Comparison of ENCODE assay signal across 8 cellular contexts in genomic region chr5:36878421-36879088, GRCh38. TPM values are rescaled to one million over a fixed set of nuclear protein-coding genes. Genes with fewer than 3 reads are reported as not detected.
DNase-seq lines count a peak whose midpoint lies in the region; ATAC-seq and TF ChIP-seq lines count a peak whose summit lies in the region.

No MANE protein-coding gene starts in this region.

- no peaks in the 10 kb centered on the region for H3F3A ChIP-seq in smooth muscle cell (ENCODE audit: low read depth)

- no peak overlapping the region for H2AFZ ChIP-seq in smooth muscle cell (ENCODE audit: low read depth)

- H3K4me1 ChIP-seq in ascending aorta (peaks cover 4 to 34% of the 10 kb centered on the region in 2 donors), iPS-20b (ENCODE audit: insufficient read depth, low read length) (peaks cover 25% of the 10 kb centered on the region), smooth muscle cell (ENCODE audit: low read depth) (peaks cover 40% of the 10 kb centered on the region)

- peaks cover 87% of the 10 kb centered on the region for H3K79me2 ChIP-seq in smooth muscle cell (ENCODE audit: low read depth)

- H3K27me3 ChIP-seq in ascending aorta = no peaks in the 10 kb centered on the region
- no peaks in the 10 kb centered on the region for H3K27me3 ChIP-seq in iPS-20b (ENCODE audit: insufficient read depth, low read length)
- H3K27me3 ChIP-seq in smooth muscle cell (ENCODE audit: low read depth) = no peaks in the 10 kb centered on the region

- WGBS in smooth muscle cell (ENCODE audit: low lambda C conversion rate) = under 1% methylated on average over 15 of the region's 15 CpGs

- no peaks in the 10 kb centered on the region for H3K36me3 ChIP-seq in ascending aorta
- no peaks in the 10 kb centered on the region for H3K36me3 ChIP-seq in iPS-20b (ENCODE audit: insufficient read depth, low read depth, low read length)
- H3K36me3 ChIP-seq in smooth muscle cell (ENCODE audit: low read depth) = no peaks in the 10 kb centered on the region

- H3K9ac ChIP-seq in iPS-20b (ENCODE audit: low read depth, low read length) (peak overlapping the region; percentile 90; the same call in 1 of the 2 replicates), smooth muscle cell (ENCODE audit: low read depth) (peak overlapping the region; percentile 97)

- TF ChIP-seq CTCF in ascending aorta (IDR thresholded peaks at IDR 0.05) (no peak), smooth muscle cell (IDR thresholded peaks at IDR 0.05; ENCODE audit: borderline replicate concordance, insufficient read depth, poor library complexity, severe bottlenecking) (no peak)

- ATAC-seq in left colon (no peak), GM21619 (IDR thresholded peaks at IDR 0.05; ENCODE audit: unreplicated experiment) (no peak)

- H3K27ac ChIP-seq in ascending aorta (peak overlapping the region in 1 of 2 donors; percentile 100), iPS-20b (ENCODE audit: low read length) (no peak overlapping the region), smooth muscle cell (ENCODE audit: low read depth) (peak overlapping the region; percentile 95)

- intact Hi-C loops in ascending aorta (cut with DNase I) = loop anchor here (5.0 kb wide), 3 partner anchors 69 to 1951 kb away; partner anchors contain the start of genes DNAJC21 and NADK2
- intact Hi-C loops in left colon (cut with DNase I, micrococcal nuclease) = loop anchor here in 1 of 2 donors (5.0 kb wide), 1 partner anchor 69 kb away; no protein-coding TSS in a partner anchor

- DNase-seq in NCI-H510A treated with DMSO at 0.1 percent for 48 hours (lab: John Stamatoyannopoulos, UW) (peak; percentile 60), NCI-H510A (lab: John Stamatoyannopoulos, UW) (no peak), NCI-H2081 (lab: John Stamatoyannopoulos, UW) (peak; percentile 75 to 83), ascending aorta (ENCODE audit: low spot score in 2 of 2) (no peak), smooth muscle cell (lab: John Stamatoyannopoulos, UW; ENCODE audit: unreplicated experiment) (no peak), left colon (no peak)

- peak overlapping the region; percentile 98 for H3K4me2 ChIP-seq in smooth muscle cell

- H3K9me3 ChIP-seq in ascending aorta = no peaks in the 10 kb centered on the region
- no peaks in the 10 kb centered on the region for H3K9me3 ChIP-seq in iPS-20b (ENCODE audit: insufficient read depth, low read depth, low read length)
- H3K9me3 ChIP-seq in smooth muscle cell (replicated peaks; ENCODE audit: low read depth) = no peaks in the 10 kb centered on the region

- peaks cover 78% of the 10 kb centered on the region for H4K20me1 ChIP-seq in smooth muscle cell (ENCODE audit: low read depth)

- H3K4me3 ChIP-seq in ascending aorta = peak overlapping the region; percentile 87 to 96
- peak overlapping the region; percentile 91 for H3K4me3 ChIP-seq in iPS-20b (ENCODE audit: low read length)
- peak overlapping the region; percentile 90 for H3K4me3 ChIP-seq in smooth muscle cell

RNA-seq across cellular contexts. Expression of gene NIPBL, which starts 2.0 kb away (rescaled TPM):
- 29.6 TPM for total RNA-seq in ascending aorta
- 46.3 and 46.4 TPM in 2 replicates for total RNA-seq in smooth muscle cell
- polyA plus RNA-seq in smooth muscle cell = 14.7 and 15.4 TPM in 2 replicates
- total RNA-seq in left colon = 10 to 100 TPM; 49.7 to 53.2 TPM

Comparison
In these comparisons a context has a peak if more than half of its experiments do, and no peak if none do; other contexts are left out.
1. DNase-seq: peak in NCI-H510A treated with DMSO at 0.1 percent for 48 hours (single experiment) and NCI-H2081 (2 of 2); none in NCI-H510A (single experiment), ascending aorta (0 of 2), smooth muscle cell (single experiment) and left colon (0 of 2).
2. Peak in every context shown above with its lines, with median percentiles within 50 percentile points of each other: H3K4me3 ChIP-seq.